In genomic region chr9:113960748-113961147, GRCh38 we compare ENCODE assay signal across 28 cellular contexts.
"Had no signal": no experiment of that assay in that cellular context is flagged by ENCODE, and none has a peak within 500 bp of the region (broad histone marks: within the 10 kb centered on the region; RNA-seq: fewer than 3 reads in every experiment).

No MANE protein-coding gene starts in this region.

- H3K4me2 ChIP-seq: hepatocyte had no signal

- H3K27me3 ChIP-seq: colonic mucosa, esophagus muscularis mucosa, foreskin keratinocyte, gastroesophageal sphincter, heart left ventricle, hepatocyte, ovary, sigmoid colon, tibial nerve had no signal

- H3K36me3 Mint-ChIP-seq: stimulated activated effector memory CD8-positive, alpha-beta T cell treated with anti-CD3 and anti-CD28 coated beads, Interleukin-12 subunit alpha, Interleukin-12 subunit beta, amount 100 ng/mL, for 72 hours had no signal

- H3K27me3 Mint-ChIP-seq: central memory CD8-positive, alpha-beta T cell; naive B cell; stimulated activated naive CD8-positive, alpha-beta T cell treated with anti-CD3 and anti-CD28 coated beads, Interleukin-15, Interleukin-2, amounts not matched to agents 100 ng/mL and 50 ng/mL, for 24 hours had no signal

- H3K4me1 Mint-ChIP-seq: central memory CD8-positive, alpha-beta T cell; stimulated activated effector memory CD8-positive, alpha-beta T cell treated with anti-CD3 and anti-CD28 coated beads, Interleukin-12 subunit alpha, Interleukin-12 subunit beta, amount 100 ng/mL, for 72 hours had no signal

- H3K9me3 Mint-ChIP-seq: central memory CD8-positive, alpha-beta T cell; mesothelial cell of epicardium; naive B cell; stimulated activated effector memory CD8-positive, alpha-beta T cell treated with anti-CD3 and anti-CD28 coated beads, Interleukin-12 subunit alpha, Interleukin-12 subunit beta, amount 100 ng/mL, for 72 hours; stimulated activated naive CD8-positive, alpha-beta T cell treated with anti-CD3 and anti-CD28 coated beads, Interleukin-15, Interleukin-2, amounts not matched to agents 100 ng/mL and 50 ng/mL, for 24 hours had no signal

- H3K9me3 ChIP-seq: colonic mucosa, esophagus muscularis mucosa, gastroesophageal sphincter, heart left ventricle, left ventricle myocardium inferior, lower lobe of right lung, mucosa of descending colon, ovary, psoas muscle, sigmoid colon, thoracic aorta, tibial nerve had no signal

- H2AFZ ChIP-seq: hepatocyte had no signal

- H3K27ac Mint-ChIP-seq: stimulated activated effector memory CD8-positive, alpha-beta T cell treated with anti-CD3 and anti-CD28 coated beads, Interleukin-12 subunit alpha, Interleukin-12 subunit beta, amount 100 ng/mL, for 72 hours; stimulated activated naive CD8-positive, alpha-beta T cell treated with anti-CD3 and anti-CD28 coated beads, Interleukin-15, Interleukin-2, amounts not matched to agents 100 ng/mL and 50 ng/mL, for 24 hours had no signal

- ATAC-seq: foreskin keratinocyte; gastroesophageal sphincter; heart left ventricle; left cardiac atrium; lower lobe of right lung; mucosa of descending colon; psoas muscle; right cardiac atrium; stimulated activated effector memory CD8-positive, alpha-beta T cell treated with anti-CD3 and anti-CD28 coated beads, Interleukin-12 subunit alpha, Interleukin-12 subunit beta, amount 100 ng/mL, for 72 hours had no signal

- H3K36me3 ChIP-seq: colonic mucosa, esophagus muscularis mucosa, gastroesophageal sphincter, left ventricle myocardium inferior, lower lobe of right lung, ovary, sigmoid colon, thoracic aorta, tibial nerve had no signal

- DNase-seq: colonic mucosa; dermis blood vessel endothelial cell; effector memory CD4-positive, alpha-beta T cell; foreskin keratinocyte; heart left ventricle; left cardiac atrium; left ventricle myocardium inferior; lower lobe of right lung; mucosa of descending colon; naive B cell; occipital lobe; ovary; posterior cingulate gyrus; psoas muscle; right cardiac atrium; sigmoid colon; stimulated activated CD4-positive, alpha-beta T cell treated with anti-CD3 and anti-CD28 coated beads, Interleukin-2, amount 100 ng/mL, for 24 hours; stimulated activated CD4-positive, alpha-beta T cell treated with anti-CD3 and anti-CD28 coated beads, Interleukin-4, amount 100 ng/mL, for 24 hours had no signal

- FAIRE-seq: endothelial cell of umbilical vein had no signal

- H3K27ac ChIP-seq: colonic mucosa, esophagus muscularis mucosa, foreskin keratinocyte, gastroesophageal sphincter, heart left ventricle, hepatocyte, left ventricle myocardium inferior, lower lobe of right lung, ovary, psoas muscle, sigmoid colon, thoracic aorta, tibial nerve had no signal

- H3K4me3 ChIP-seq: colonic mucosa, esophagus muscularis mucosa, gastroesophageal sphincter, heart left ventricle, hepatocyte, left ventricle myocardium inferior, lower lobe of right lung, mucosa of descending colon, ovary, psoas muscle, sigmoid colon, thoracic aorta, tibial nerve had no signal

- H3K4me3 Mint-ChIP-seq: central memory CD8-positive, alpha-beta T cell; mesothelial cell of epicardium; naive B cell; stimulated activated effector memory CD8-positive, alpha-beta T cell treated with anti-CD3 and anti-CD28 coated beads, Interleukin-12 subunit alpha, Interleukin-12 subunit beta, amount 100 ng/mL, for 72 hours; stimulated activated naive CD8-positive, alpha-beta T cell treated with anti-CD3 and anti-CD28 coated beads, Interleukin-15, Interleukin-2, amounts not matched to agents 100 ng/mL and 50 ng/mL, for 24 hours had no signal

- H3K4me1 ChIP-seq: colonic mucosa had no signal
